3 cellular contexts compared by ENCODE assay signal in genomic region chr12:8254705-8255104, GRCh38. TPM values are rescaled to one million over a fixed set of nuclear protein-coding genes. Genes with fewer than 3 reads are reported as not detected.
"Had no signal": no experiment of that assay in that cellular context is flagged by ENCODE, and none has a peak within 500 bp of the region (broad histone marks: within the 10 kb centered on the region; RNA-seq: fewer than 3 reads in every experiment).

No MANE protein-coding gene starts in this region.

RNA-seq across cellular contexts. Expression of gene FAM90A1, which starts 27.3 kb away (rescaled TPM):
- total RNA-seq: HT-29, HT1080 had no signal
- polyA plus RNA-seq: IgD-negative memory B cell had no signal
